8 cellular contexts compared by ENCODE assay signal in the genomic region with DNA sequence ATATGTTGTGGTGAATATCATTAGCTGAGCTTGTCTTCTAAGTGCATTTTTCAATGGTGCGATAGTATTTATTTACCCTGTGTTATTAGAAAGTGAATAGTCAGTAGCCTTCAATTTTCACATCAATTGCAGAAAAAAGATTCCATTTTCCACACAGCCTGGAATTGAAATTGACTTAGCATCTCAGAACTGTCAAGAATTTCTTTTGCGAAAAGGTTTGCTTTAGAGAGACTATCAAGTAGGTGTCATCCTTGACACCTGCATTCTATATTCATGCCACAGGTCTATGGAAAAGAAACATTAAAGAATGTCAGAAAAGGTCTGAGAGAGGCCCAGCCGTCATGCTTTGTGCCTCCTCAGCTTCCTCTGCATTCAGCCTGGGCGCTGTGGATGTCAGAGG.
"Had no signal": no experiment of that assay in that cellular context is flagged by ENCODE, and none has a peak within 500 bp of the region (broad histone marks: within the 10 kb centered on the region; RNA-seq: fewer than 3 reads in every experiment).

No MANE protein-coding gene starts in this region.

- H2AFZ ChIP-seq: GM23248, GM23338 had no signal

- H3K4me2 ChIP-seq: GM23338 had no signal

- H3K27ac ChIP-seq: GM23248 had no signal

- H3K36me3 ChIP-seq: HAP-1 had no signal

- DNase-seq: GM23248, GOT3, H7, H9, HCEC 1CT, HFFc6 had no signal

- H3K4me3 ChIP-seq: GM23248, GM23338, HAP-1 had no signal

- H3K9me3 ChIP-seq: HAP-1 had no signal

- H3K9ac ChIP-seq: GM23248 had no signal
